Comparison of ENCODE assay signal across 27 cellular contexts in the genomic region with DNA sequence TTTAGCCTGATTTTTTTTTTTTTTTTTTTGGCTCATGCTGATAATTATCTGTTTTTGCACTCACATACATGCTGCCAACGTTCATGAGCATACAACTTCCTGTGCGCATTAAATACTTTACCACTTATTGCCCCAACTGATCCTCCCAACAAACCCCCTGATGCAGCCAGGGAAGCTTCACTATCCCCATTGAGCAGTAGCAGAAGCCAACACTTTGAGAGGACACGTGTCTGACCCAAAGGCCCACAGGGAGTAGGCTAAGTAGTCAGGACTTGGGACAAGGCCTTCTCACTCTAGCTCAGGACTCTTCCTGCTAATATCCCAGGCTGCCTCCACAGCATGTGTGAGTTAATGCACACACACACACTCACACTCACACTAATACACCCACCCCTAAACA. TPM values are rescaled to one million over a fixed set of nuclear protein-coding genes. Genes with fewer than 3 reads are reported as not detected.
DNase-seq lines count a peak whose midpoint lies in the region; ATAC-seq, FAIRE-seq and TF ChIP-seq lines count a peak whose summit lies in the region.
"Had no signal": no experiment of that assay in that cellular context is flagged by ENCODE, and none has a peak within 500 bp of the region (broad histone marks: within the 10 kb centered on the region; RNA-seq: fewer than 3 reads in every experiment).

No MANE protein-coding gene starts in this region.

- H3K27me3 Mint-ChIP-seq in activated naive CD8-positive, alpha-beta T cell treated with anti-CD3 and anti-CD28 coated beads, Interleukin-2, amount 10 ng/mL, durations not matched to agents 7 days and 5 days: peaks cover 6% of the 10 kb centered on the region
- no peaks in the 10 kb centered on the region for H3K27me3 Mint-ChIP-seq in activated naive CD8-positive, alpha-beta T cell treated with anti-CD3 and anti-CD28 coated beads, Interleukin-2, amount 50 U/mL, for 24 hours
- H3K27me3 Mint-ChIP-seq: activated CD4-positive, alpha-beta memory T cell treated with anti-CD3 and anti-CD28 coated beads, Interleukin-2, amount 10 ng/mL, durations not matched to agents 7 days and 5 days had no signal

- DNase-seq in activated naive CD8-positive, alpha-beta T cell treated with anti-CD3 and anti-CD28 coated beads, Interleukin-2, amount 10 ng/mL, durations not matched to agents 7 days and 5 days: peak; percentile 10
- no peak for DNase-seq in activated naive CD8-positive, alpha-beta T cell treated with anti-CD3 and anti-CD28 coated beads, Interleukin-2, amount 50 U/mL, for 24 hours
- no peak for DNase-seq in RWPE2 (ENCODE audit: low spot score)
- no peak for DNase-seq in left colon
- no peak for DNase-seq in small intestine
- no peak for DNase-seq in NCI-H2227 (lab: John Stamatoyannopoulos, UW; ENCODE audit: unreplicated experiment)
- DNase-seq in NCI-H2171 (lab: John Stamatoyannopoulos, UW): no peak
- DNase-seq in NCI-H524 treated with DMSO at 0.1 percent for 48 hours (lab: John Stamatoyannopoulos, UW): no peak
- DNase-seq: 8988T; activated CD4-positive, alpha-beta memory T cell treated with anti-CD3 and anti-CD28 coated beads, Interleukin-2, amount 10 ng/mL, durations not matched to agents 7 days and 5 days; activated CD8-positive, alpha-beta memory T cell treated with anti-CD3 and anti-CD28 coated beads, Interleukin-2, amount 50 U/mL, for 48 hours; CD4-positive, CD25-positive, alpha-beta regulatory T cell; dorsolateral prefrontal cortex; islet precursor cell; NCI-H1048; NCI-H1694 treated with DMSO at 0.1 percent for 48 hours; NCI-H526 treated with DMSO at 0.1 percent for 48 hours; stimulated activated naive CD4-positive, alpha-beta T cell had no signal

- H3K4me1 Mint-ChIP-seq in activated naive CD8-positive, alpha-beta T cell treated with anti-CD3 and anti-CD28 coated beads, Interleukin-2, amount 10 ng/mL, durations not matched to agents 7 days and 5 days: peaks cover 2% of the 10 kb centered on the region
- no peaks in the 10 kb centered on the region for H3K4me1 Mint-ChIP-seq in activated naive CD8-positive, alpha-beta T cell treated with anti-CD3 and anti-CD28 coated beads, Interleukin-2, amount 50 U/mL, for 24 hours
- H3K4me1 Mint-ChIP-seq: activated CD4-positive, alpha-beta memory T cell treated with anti-CD3 and anti-CD28 coated beads, Interleukin-2, amount 10 ng/mL, durations not matched to agents 7 days and 5 days had no signal

- POLR2A ChIA-PET in activated naive CD8-positive, alpha-beta T cell treated with anti-CD3 and anti-CD28 coated beads, Interleukin-2, amount 10 ng/mL, durations not matched to agents 7 days and 5 days (lab: Charles Lee): no interaction called here

- ATAC-seq in activated naive CD8-positive, alpha-beta T cell treated with anti-CD3 and anti-CD28 coated beads, Interleukin-2, amount 10 ng/mL, durations not matched to agents 7 days and 5 days (ENCODE audit: low read depth): no peak
- no peak for ATAC-seq in activated naive CD8-positive, alpha-beta T cell treated with anti-CD3 and anti-CD28 coated beads, Interleukin-2, amount 50 U/mL, for 24 hours
- no peak for ATAC-seq in RWPE2 (ENCODE audit: low read depth)
- ATAC-seq in left colon: peak; percentile 19
- ATAC-seq: activated CD4-positive, CD25-positive, alpha-beta regulatory T cell treated with anti-CD3 and anti-CD28 coated beads, Interleukin-2, amount 50 U/mL, for 24 hours; activated naive CD4-positive, alpha-beta T cell treated with anti-CD3 and anti-CD28 coated beads, Interleukin-2, amount 50 U/mL, for 72 hours; GM12878 had no signal

- H3K36me3 Mint-ChIP-seq in activated naive CD8-positive, alpha-beta T cell treated with anti-CD3 and anti-CD28 coated beads, Interleukin-2, amount 10 ng/mL, durations not matched to agents 7 days and 5 days: no peaks in the 10 kb centered on the region
- no peaks in the 10 kb centered on the region for H3K36me3 Mint-ChIP-seq in activated naive CD8-positive, alpha-beta T cell treated with anti-CD3 and anti-CD28 coated beads, Interleukin-2, amount 50 U/mL, for 24 hours (ENCODE audit: low read depth)
- H3K36me3 Mint-ChIP-seq: activated naive CD4-positive, alpha-beta T cell treated with anti-CD3 and anti-CD28 coated beads, Interleukin-2, amount 50 U/mL, for 72 hours; CD4-positive, CD25-positive, alpha-beta regulatory T cell had no signal

- H3K36me3 ChIP-seq in RWPE2 (ENCODE audit: low read depth) (no peaks in the 10 kb centered on the region), small intestine (ENCODE audit: control insufficient read depth in 2 of 2, insufficient read depth in 2 of 2, low read length in 2 of 2) (no peaks in the 10 kb centered on the region)
- H3K36me3 ChIP-seq: ascending aorta, right lobe of liver, thoracic aorta had no signal

- FAIRE-seq in small intestine (lab: Jason Lieb, UNC): no peak
- FAIRE-seq: D721Med, GM12878 had no signal

- H3K4me1 ChIP-seq in RWPE2 (ENCODE audit: insufficient read depth, poor library complexity, severe bottlenecking): peaks cover 34% of the 10 kb centered on the region
- H3K4me1 ChIP-seq in small intestine (ENCODE audit: control insufficient read depth in 2 of 2, insufficient read depth in 1 of 2, low read depth in 1 of 2, low read length in 1 of 2): peaks cover 4% of the 10 kb centered on the region in 2 donors

- intact Hi-C loops in left colon (cut with DNase I, micrococcal nuclease): no loop called here

- 39 to 57% (median 43%) methylated on average over 3 of the region's 3 CpGs for WGBS in small intestine, 3 donors

- no peak overlapping the region for H3K4me3 Mint-ChIP-seq in activated naive CD8-positive, alpha-beta T cell treated with anti-CD3 and anti-CD28 coated beads, Interleukin-2, amount 10 ng/mL, durations not matched to agents 7 days and 5 days
- no peak overlapping the region for H3K4me3 Mint-ChIP-seq in activated naive CD8-positive, alpha-beta T cell treated with anti-CD3 and anti-CD28 coated beads, Interleukin-2, amount 50 U/mL, for 24 hours
- H3K4me3 Mint-ChIP-seq: activated CD4-positive, alpha-beta memory T cell treated with anti-CD3 and anti-CD28 coated beads, Interleukin-2, amount 10 ng/mL, durations not matched to agents 7 days and 5 days; CD4-positive, CD25-positive, alpha-beta regulatory T cell; T-helper 1 cell treated with Interleukin-12 subunit alpha and Interleukin-12 subunit beta and Interleukin-4 antibody, amounts not matched to agents 30 μg/mL and 1 μg/mL, for 36 hours had no signal

- no peak overlapping the region for H3K27ac Mint-ChIP-seq in activated naive CD8-positive, alpha-beta T cell treated with anti-CD3 and anti-CD28 coated beads, Interleukin-2, amount 10 ng/mL, durations not matched to agents 7 days and 5 days
- no peak overlapping the region for H3K27ac Mint-ChIP-seq in activated naive CD8-positive, alpha-beta T cell treated with anti-CD3 and anti-CD28 coated beads, Interleukin-2, amount 50 U/mL, for 24 hours
- H3K27ac Mint-ChIP-seq: activated CD4-positive, alpha-beta memory T cell treated with anti-CD3 and anti-CD28 coated beads, Interleukin-2, amount 10 ng/mL, durations not matched to agents 7 days and 5 days; activated naive CD4-positive, alpha-beta T cell treated with anti-CD3 and anti-CD28 coated beads, Interleukin-2, amount 50 U/mL, for 72 hours; T-helper 1 cell treated with Interleukin-12 subunit alpha and Interleukin-12 subunit beta and Interleukin-4 antibody, amounts not matched to agents 30 μg/mL and 1 μg/mL, for 36 hours had no signal

- H3K9me3 Mint-ChIP-seq in activated naive CD8-positive, alpha-beta T cell treated with anti-CD3 and anti-CD28 coated beads, Interleukin-2, amount 10 ng/mL, durations not matched to agents 7 days and 5 days: no peaks in the 10 kb centered on the region
- no peaks in the 10 kb centered on the region for H3K9me3 Mint-ChIP-seq in activated naive CD8-positive, alpha-beta T cell treated with anti-CD3 and anti-CD28 coated beads, Interleukin-2, amount 50 U/mL, for 24 hours
- H3K9me3 Mint-ChIP-seq: activated CD4-positive, alpha-beta memory T cell treated with anti-CD3 and anti-CD28 coated beads, Interleukin-2, amount 10 ng/mL, durations not matched to agents 7 days and 5 days; activated naive CD4-positive, alpha-beta T cell treated with anti-CD3 and anti-CD28 coated beads, Interleukin-2, amount 50 U/mL, for 72 hours; T-helper 1 cell treated with Interleukin-12 subunit alpha and Interleukin-12 subunit beta and Interleukin-4 antibody, amounts not matched to agents 30 μg/mL and 1 μg/mL, for 36 hours had no signal

- H3K27ac ChIP-seq in RWPE2 (ENCODE audit: poor library complexity, severe bottlenecking): peak overlapping the region; percentile 91
- H3K27ac ChIP-seq in small intestine (ENCODE audit: low read depth in 1 of 2, low read length in 1 of 2): peak overlapping the region; percentile 66 to 89
- H3K27ac ChIP-seq: ascending aorta, right lobe of liver, thoracic aorta had no signal

- H3K4me3 ChIP-seq in RWPE2 (ENCODE audit: severe bottlenecking) (no peak overlapping the region), small intestine (ENCODE audit: low read depth in 1 of 2, low read length in 2 of 2) (no peak overlapping the region)
- H3K4me3 ChIP-seq: ascending aorta, dorsolateral prefrontal cortex, GM12878, lung, right lobe of liver, thoracic aorta had no signal

- H3K27me3 ChIP-seq in RWPE2 (ENCODE audit: insufficient read depth, poor library complexity, severe bottlenecking) (no peaks in the 10 kb centered on the region), small intestine (ENCODE audit: control insufficient read depth in 2 of 2, insufficient read depth in 2 of 2, low read length in 2 of 2) (no peaks in the 10 kb centered on the region)
- H3K27me3 ChIP-seq: ascending aorta, dorsolateral prefrontal cortex, right lobe of liver had no signal

- H3K9me3 ChIP-seq in RWPE2 (ENCODE audit: severe bottlenecking) (no peaks in the 10 kb centered on the region), small intestine (ENCODE audit: control insufficient read depth, low read depth) (no peaks in the 10 kb centered on the region)
- H3K9me3 ChIP-seq: ascending aorta, right lobe of liver, thoracic aorta had no signal

- no peak for TF ChIP-seq CTCF in RWPE2 (IDR thresholded peaks at IDR 0.05; ENCODE audit: poor library complexity, severe bottlenecking)

RNA-seq across cellular contexts. Expression of a gene that starts 36.2 kb away (rescaled TPM):
- 100 to 1,000 TPM; 218 to 222 TPM for total RNA-seq in activated naive CD8-positive, alpha-beta T cell treated with anti-CD3 and anti-CD28 coated beads, Interleukin-2, amount 10 ng/mL, durations not matched to agents 7 days and 5 days
- total RNA-seq in left colon: 100 to 1,000 TPM; 147 to 173 TPM
- 10 to 100 TPM; 81.2 to 100.0 (median 93.3) TPM for polyA plus RNA-seq in small intestine

RNA-seq across cellular contexts. Expression of a gene that starts 58.6 kb away (rescaled TPM):
- total RNA-seq in activated naive CD8-positive, alpha-beta T cell treated with anti-CD3 and anti-CD28 coated beads, Interleukin-2, amount 10 ng/mL, durations not matched to agents 7 days and 5 days: 10 to 100 TPM; 24.8 to 26.8 TPM
- total RNA-seq in left colon: 10 to 100 TPM; 25.1 to 27.8 TPM
- polyA plus RNA-seq in small intestine: 10 to 100 TPM in 1 of 3 donors, 1 to 10 TPM in 2; 9.2 to 23.5 (median 9.4) TPM
